ENCODE assay signal across 1 cellular context in the genomic region with DNA sequence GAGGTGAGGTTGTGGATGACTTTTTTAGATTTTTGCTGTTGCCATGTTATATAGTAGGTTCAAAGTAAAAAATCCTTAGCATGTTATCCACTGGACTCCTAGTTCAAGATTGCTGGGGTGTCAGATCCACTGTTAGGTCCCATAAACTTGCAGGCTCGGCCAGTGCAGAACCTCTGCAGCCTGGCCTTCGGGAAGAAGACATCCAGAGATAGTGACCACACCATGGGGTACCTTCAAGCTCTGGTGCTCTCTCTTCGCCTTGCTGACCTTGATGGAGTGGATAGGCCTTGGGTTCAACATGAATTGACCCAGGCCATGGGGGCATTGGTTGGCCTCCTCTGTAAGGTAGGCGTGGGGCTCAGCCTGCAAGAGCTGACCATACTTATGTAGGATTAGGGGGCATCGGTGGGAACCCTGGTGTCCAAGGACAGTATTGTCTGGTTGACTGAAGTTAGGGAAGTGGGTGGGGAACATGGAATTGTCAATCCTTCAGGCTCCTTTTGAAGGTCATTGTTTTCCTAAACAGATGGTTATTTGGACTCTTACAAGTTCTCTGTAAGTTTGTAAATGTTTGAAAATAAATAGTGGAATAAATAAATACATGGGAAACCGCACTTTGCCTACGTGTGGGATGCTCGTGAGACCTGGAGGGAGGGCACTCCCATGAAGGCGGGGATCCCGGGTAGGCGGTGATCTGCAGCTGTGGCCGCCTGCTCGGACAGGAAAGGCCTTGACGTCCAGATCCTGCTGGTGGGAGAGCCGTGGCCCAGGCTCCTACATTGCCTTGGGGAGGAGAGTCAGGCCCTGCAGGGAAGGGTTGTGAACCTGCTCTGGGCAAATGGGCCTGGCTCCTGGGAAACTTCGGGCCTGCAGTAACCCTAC.
TF ChIP-seq lines count a peak whose summit lies in the region.

No MANE protein-coding gene starts in this region.

TF ChIP-seq in H1, 55 proteins besides CTCF, POLR2A, EP300 and RAD21:
- TF ChIP-seq TBP (IDR thresholded peaks at IDR 0.05; ENCODE audit: low read depth, low read length) = no peak
- no peak for TF ChIP-seq MAFK (IDR thresholded peaks at IDR 0.05; ENCODE audit: low read depth, low read length)
- TF ChIP-seq, protein P1, sequence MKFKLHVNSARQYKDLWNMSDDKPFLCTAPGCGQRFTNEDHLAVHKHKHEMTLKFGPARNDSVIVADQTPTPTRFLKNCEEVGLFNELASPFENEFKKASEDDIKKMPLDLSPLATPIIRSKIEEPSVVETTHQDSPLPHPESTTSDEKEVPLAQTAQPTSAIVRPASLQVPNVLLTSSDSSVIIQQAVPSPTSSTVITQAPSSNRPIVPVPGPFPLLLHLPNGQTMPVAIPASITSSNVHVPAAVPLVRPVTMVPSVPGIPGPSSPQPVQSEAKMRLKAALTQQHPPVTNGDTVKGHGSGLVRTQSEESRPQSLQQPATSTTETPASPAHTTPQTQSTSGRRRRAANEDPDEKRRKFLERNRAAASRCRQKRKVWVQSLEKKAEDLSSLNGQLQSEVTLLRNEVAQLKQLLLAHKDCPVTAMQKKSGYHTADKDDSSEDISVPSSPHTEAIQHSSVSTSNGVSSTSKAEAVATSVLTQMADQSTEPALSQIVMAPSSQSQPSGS (IDR thresholded peaks at IDR 0.05; ENCODE audit: low read length) = no peak
- no peak for TF ChIP-seq YY1 (IDR thresholded peaks at IDR 0.05; ENCODE audit: low read depth, low read length)
- no peak for TF ChIP-seq TAF1 (IDR thresholded peaks at IDR 0.05; ENCODE audit: low read depth, low read length)
- no peak for TF ChIP-seq TAF7 (optimal IDR thresholded peaks at IDR 0.05; ENCODE audit: borderline replicate concordance, low read depth, low read length)
- no peak for TF ChIP-seq SP4 (IDR thresholded peaks at IDR 0.05; ENCODE audit: low read length)
- no peak for TF ChIP-seq POLR2AphosphoS5 (IDR thresholded peaks at IDR 0.05; ENCODE audit: low read depth, low read length)
- no peak for TF ChIP-seq PHF8 (conservative IDR thresholded peaks at IDR 0.05; ENCODE audit: low read depth, low read length)
- no peak for TF ChIP-seq JUND (IDR thresholded peaks at IDR 0.05; ENCODE audit: low read length)
- TF ChIP-seq CBX5 (IDR thresholded peaks at IDR 0.05; ENCODE audit: low read depth, low read length) = no peak
- TF ChIP-seq EZH2 (IDR thresholded peaks at IDR 0.05; ENCODE audit: low read depth, low read length, severe bottlenecking) = no peak
- no peak for TF ChIP-seq CHD1 (IDR thresholded peaks at IDR 0.05; ENCODE audit: low read depth, low read length)
- TF ChIP-seq RFX5 (IDR thresholded peaks at IDR 0.05; ENCODE audit: borderline replicate concordance, low read depth, low read length) = no peak
- TF ChIP-seq SP2 (IDR thresholded peaks at IDR 0.05; ENCODE audit: low read length) = no peak
- no peak for TF ChIP-seq FOSL1 (IDR thresholded peaks at IDR 0.05; ENCODE audit: insufficient read depth, low read depth, low read length)
- TF ChIP-seq ASH2L (IDR thresholded peaks at IDR 0.05; ENCODE audit: low read length) = no peak
- no peak for TF ChIP-seq GTF2F1 (IDR thresholded peaks at IDR 0.05; ENCODE audit: borderline replicate concordance, low read depth, low read length)
